8 cellular contexts compared by ENCODE assay signal in genomic region chr2:161992526-161992925, GRCh38.
A peak's percentile ranks its signal among the peaks of the same experiment; 100 is the strongest.
DNase-seq lines count a peak whose midpoint lies in the region; ATAC-seq and TF ChIP-seq lines count a peak whose summit lies in the region.

No MANE protein-coding gene starts in this region.

- H3K27me3 Mint-ChIP-seq in activated T-helper 2 cell treated with anti-CD3 and anti-CD28 coated beads, Interferon-gamma antibody, Interleukin-2, Interleukin-4, amounts not matched to agents 10 μg/mL and 5 μg/mL and 100 μg/mL, durations not matched to agents 14 hours and 24 hours and 36 hours (ENCODE audit: low read depth): no peaks in the 10 kb centered on the region

- H3K4me1 ChIP-seq in psoas muscle: no peaks in the 10 kb centered on the region

- H3K4me1 Mint-ChIP-seq in activated T-helper 2 cell treated with anti-CD3 and anti-CD28 coated beads, Interferon-gamma antibody, Interleukin-2, Interleukin-4, amounts not matched to agents 10 μg/mL and 5 μg/mL and 100 μg/mL, durations not matched to agents 14 hours and 24 hours and 36 hours (ENCODE audit: low read depth): peaks cover 68% of the 10 kb centered on the region

- H3K4me3 ChIP-seq in psoas muscle: no peak overlapping the region

- no peaks in the 10 kb centered on the region for H3K9me3 Mint-ChIP-seq in activated T-helper 2 cell treated with anti-CD3 and anti-CD28 coated beads, Interferon-gamma antibody, Interleukin-2, Interleukin-4, amounts not matched to agents 10 μg/mL and 5 μg/mL and 100 μg/mL, durations not matched to agents 14 hours and 24 hours and 36 hours

- peaks cover 76% of the 10 kb centered on the region for H3K36me3 Mint-ChIP-seq in activated T-helper 2 cell treated with anti-CD3 and anti-CD28 coated beads, Interferon-gamma antibody, Interleukin-2, Interleukin-4, amounts not matched to agents 10 μg/mL and 5 μg/mL and 100 μg/mL, durations not matched to agents 14 hours and 24 hours and 36 hours (ENCODE audit: low read depth)

- ATAC-seq in GM21367 (IDR thresholded peaks at IDR 0.05; ENCODE audit: unreplicated experiment): peak; percentile 90
- no peak for ATAC-seq in HG03521 (IDR thresholded peaks at IDR 0.05; ENCODE audit: unreplicated experiment)
- ATAC-seq in psoas muscle: no peak

- DNase-seq in KG1 (lab: John Stamatoyannopoulos, UW) (peak; percentile 48), NCI-H2107 treated with DMSO at 0.1 percent for 48 hours (lab: John Stamatoyannopoulos, UW; ENCODE audit: unreplicated experiment) (no peak), NCI-H2029 (lab: John Stamatoyannopoulos, UW) (no peak), psoas muscle (no peak)
- DNase-seq in activated T-helper 2 cell treated with anti-CD3 and anti-CD28 coated beads, Interferon-gamma antibody, Interleukin-2, Interleukin-4, amounts not matched to agents 10 μg/mL and 5 μg/mL and 100 μg/mL, durations not matched to agents 14 hours and 24 hours and 36 hours (ENCODE audit: low spot score): peak; percentile 61
- DNase-seq in stimulated activated CD4-positive, alpha-beta T cell treated with anti-CD3 and anti-CD28 coated beads, Interleukin-2, amount 100 ng/mL, for 24 hours: peak; percentile 44 to 46

- no peak for TF ChIP-seq CTCF in psoas muscle (IDR thresholded peaks at IDR 0.05)

- H3K27ac ChIP-seq in psoas muscle: no peak overlapping the region

- H3K9me3 ChIP-seq in psoas muscle: no peaks in the 10 kb centered on the region

- H3K27ac Mint-ChIP-seq in activated T-helper 2 cell treated with anti-CD3 and anti-CD28 coated beads, Interferon-gamma antibody, Interleukin-2, Interleukin-4, amounts not matched to agents 10 μg/mL and 5 μg/mL and 100 μg/mL, durations not matched to agents 14 hours and 24 hours and 36 hours: peak overlapping the region; percentile 95

- WGBS in psoas muscle, 3 donors: 29 to 31% (median 29%) methylated on average over 3 of the region's 3 CpGs

- H3K4me3 Mint-ChIP-seq in activated T-helper 2 cell treated with anti-CD3 and anti-CD28 coated beads, Interferon-gamma antibody, Interleukin-2, Interleukin-4, amounts not matched to agents 10 μg/mL and 5 μg/mL and 100 μg/mL, durations not matched to agents 14 hours and 24 hours and 36 hours (ENCODE audit: low read depth): peak overlapping the region; percentile 76

- H3K27me3 ChIP-seq in psoas muscle (ENCODE audit: insufficient read depth in 3 of 3, low read length in 2 of 3): peaks cover 0 to 4% (median 0%) of the 10 kb centered on the region in 3 donors

- intact Hi-C loops in activated T-helper 2 cell treated with anti-CD3 and anti-CD28 coated beads, Interferon-gamma antibody, Interleukin-2, Interleukin-4, amounts not matched to agents 10 μg/mL and 5 μg/mL and 100 μg/mL, durations not matched to agents 14 hours and 24 hours and 36 hours (cut with micrococcal nuclease): loop anchor here (1.0 to 10.0 kb wide), 6 partner anchors 14 to 322 kb away; partner anchors contain the start of genes DPP4 and IFIH1
- intact Hi-C loops in psoas muscle (cut with DNase I): no loop called here

- no peaks in the 10 kb centered on the region for H3K36me3 ChIP-seq in psoas muscle (ENCODE audit: insufficient read depth in 1 of 2, low read depth in 1 of 2)

Comparison
In these comparisons a context has a peak if more than half of its experiments do, and no peak if none do; other contexts are left out.
1. DNase-seq: peak in KG1 (single experiment), activated T-helper 2 cell treated with anti-CD3 and anti-CD28 coated beads, Interferon-gamma antibody, Interleukin-2, Interleukin-4, amounts not matched to agents 10 μg/mL and 5 μg/mL and 100 μg/mL, durations not matched to agents 14 hours and 24 hours and 36 hours (single experiment) and stimulated activated CD4-positive, alpha-beta T cell treated with anti-CD3 and anti-CD28 coated beads, Interleukin-2, amount 100 ng/mL, for 24 hours (2 of 2); none in NCI-H2107 treated with DMSO at 0.1 percent for 48 hours (single experiment), NCI-H2029 (single experiment) and psoas muscle (0 of 2).